ENCODE assay signal across 8 cellular contexts in the genomic region with DNA sequence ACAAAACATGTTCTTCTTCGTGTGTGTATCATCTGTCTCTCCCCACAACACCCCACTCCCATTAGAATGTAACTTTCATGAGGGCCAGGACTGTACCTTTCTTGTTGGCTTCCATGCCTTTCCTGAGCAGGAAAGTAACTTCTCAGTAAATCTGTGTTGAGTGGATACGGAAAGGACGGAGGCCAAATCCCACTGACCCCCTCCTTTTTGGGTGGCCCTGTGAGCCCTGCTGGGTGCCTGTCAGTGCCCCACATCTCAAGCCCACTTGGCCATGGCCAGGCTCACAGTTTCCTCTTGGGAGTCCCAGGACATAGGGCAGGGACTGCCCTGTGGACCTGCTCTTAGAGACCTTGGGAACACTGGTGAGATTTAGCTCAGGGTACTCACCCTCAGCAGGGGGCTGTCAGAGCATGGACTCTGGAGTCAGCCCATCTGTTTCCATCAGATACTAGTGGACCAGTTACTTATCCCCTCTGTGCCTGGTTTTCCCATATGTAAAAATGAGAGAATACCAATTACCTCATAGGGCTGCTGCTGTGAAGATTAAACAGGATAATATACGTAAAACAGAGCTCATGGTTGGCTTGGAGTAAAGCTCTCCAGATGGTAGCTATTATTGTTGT. TPM values are rescaled to one million over a fixed set of nuclear protein-coding genes. Genes with fewer than 3 reads are reported as not detected.
DNase-seq lines count a peak whose midpoint lies in the region; ATAC-seq and TF ChIP-seq lines count a peak whose summit lies in the region.

No MANE protein-coding gene starts in this region.

- no peak overlapping the region; a peak in 1 of 7 replicates for H3K27ac Mint-ChIP-seq in H9

- H3K27me3 ChIP-seq in H9 (ENCODE audit: insufficient read depth, low read length): peaks cover 35% of the 10 kb centered on the region
- H3K27me3 ChIP-seq in ascending aorta: no peaks in the 10 kb centered on the region
- H3K27me3 ChIP-seq in muscle layer of colon (ENCODE audit: control insufficient read depth in 1 of 2, insufficient read depth in 2 of 2, low read length in 2 of 2): peaks cover 18 to 20% of the 10 kb centered on the region in 2 donors

- no peaks in the 10 kb centered on the region for H3K9me3 ChIP-seq in H9 (ENCODE audit: control insufficient read depth, low read depth, low read length)
- H3K9me3 ChIP-seq in ascending aorta: no peaks in the 10 kb centered on the region
- no peaks in the 10 kb centered on the region for H3K9me3 ChIP-seq in muscle layer of colon (ENCODE audit: low read length)

- no peak overlapping the region for H3K18ac ChIP-seq in H9 (ENCODE audit: insufficient read length, low read depth, low read length)

- no peak overlapping the region for H3K4ac ChIP-seq in H9 (ENCODE audit: low read depth, low read length)

- peak overlapping the region; percentile 55 for H3K4me3 ChIP-seq in AG04449 (ENCODE audit: low read depth, low read length)
- peak overlapping the region; percentile 69 to 98 for H3K4me3 ChIP-seq in ascending aorta
- H3K4me3 ChIP-seq in muscle layer of colon (ENCODE audit: low read depth in 1 of 2, low read length in 2 of 2): peak overlapping the region; percentile 31 to 38

- no peak overlapping the region for H2BK120ac ChIP-seq in H9 (ENCODE audit: low read depth, low read length, poor library complexity, severe bottlenecking)

- no peak overlapping the region for H4K91ac ChIP-seq in H9 (ENCODE audit: insufficient read length, low read depth, low read length)

- H3K4me2 ChIP-seq in H9 (ENCODE audit: insufficient read depth, insufficient read length, low read length): peak overlapping the region; percentile 53

- intact Hi-C loops in ascending aorta (cut with DNase I): no loop called here

- no peaks in the 10 kb centered on the region for H4K20me1 ChIP-seq in H9 (ENCODE audit: control insufficient read depth, insufficient read depth, insufficient read length)

- no peak for DNase-seq in AG04449 (ENCODE audit: low read depth, low spot score)
- DNase-seq in H9: no peak
- DNase-seq in ascending aorta (ENCODE audit: low spot score in 2 of 2): no peak
- DNase-seq in AML-193 (lab: John Stamatoyannopoulos, UW): no peak
- DNase-seq in superior temporal gyrus (ENCODE audit: extremely low spot score): no peak

- H3K23ac ChIP-seq in H9 (ENCODE audit: insufficient read length, low read depth, low read length): no peak overlapping the region

- H3K79me2 ChIP-seq in H9 (ENCODE audit: insufficient read depth, low read length): no peaks in the 10 kb centered on the region

- peaks cover 82% of the 10 kb centered on the region for H3K27me3 Mint-ChIP-seq in H9 (ENCODE audit: low read depth)

- H3K56ac ChIP-seq in H9 (ENCODE audit: insufficient read length, low read depth, low read length): no peak overlapping the region

- H3K36me3 Mint-ChIP-seq in H9 (ENCODE audit: insufficient read depth in 1 of 3, low read depth in 3 of 3): peaks cover 0 to 3% (median 0%) of the 10 kb centered on the region in 3 experiments; a peak in 1 of 7 replicates

- no peak overlapping the region for H3K14ac ChIP-seq in H9 (ENCODE audit: insufficient read depth, low read length)

- no peak overlapping the region for H3T11ph ChIP-seq in H9 (ENCODE audit: low read length)

- H3K9me3 Mint-ChIP-seq in H9: peaks cover 0 to 3% of the 10 kb centered on the region in 2 experiments; a peak in 3 of 5 replicates

- no peak overlapping the region for H4K8ac ChIP-seq in H9 (replicated peaks; ENCODE audit: insufficient read length, low read depth, low read length)

- H2BK20ac ChIP-seq in H9 (ENCODE audit: low read depth, low read length, poor library complexity, severe bottlenecking): no peak overlapping the region

- ATAC-seq in HG02623 (IDR thresholded peaks at IDR 0.05; ENCODE audit: unreplicated experiment): no peak
- no peak for ATAC-seq in GM21526 (IDR thresholded peaks at IDR 0.05; ENCODE audit: low FRiP score, unreplicated experiment)

- peaks cover 13% of the 10 kb centered on the region for H3K23me2 ChIP-seq in H9 (ENCODE audit: insufficient read length, low read depth, low read length, poor library complexity, severe bottlenecking)

- no peak overlapping the region for H2BK5ac ChIP-seq in H9 (ENCODE audit: insufficient read length, low read length)

- peak overlapping the region; percentile 54 to 83 for H3K4me3 Mint-ChIP-seq in H9

- POLR2A ChIA-PET in AG04449 (lab: Yijun Ruan, JAX): interaction anchor here (0.9 to 3.4 kb wide), 9 partner anchors 8 to 91 kb away, joined by 3 to 27 read pairs (median 7); partner anchors contain the start of gene ALKBH3

- no peak overlapping the region for H3K9ac ChIP-seq in H9 (ENCODE audit: extremely low read depth, insufficient read length, low read length)
- H3K9ac ChIP-seq in muscle layer of colon (ENCODE audit: low read length): no peak overlapping the region

- H3K27ac ChIP-seq in H9 (ENCODE audit: insufficient read length, low read depth, low read length) (no peak overlapping the region), ascending aorta (peak overlapping the region; percentile 84 to 87), muscle layer of colon (ENCODE audit: low read depth, low read length) (peak overlapping the region; percentile 68)

- H2AFZ ChIP-seq in H9 (ENCODE audit: low read length): no peak overlapping the region

- no peak overlapping the region for H2BK12ac ChIP-seq in H9 (ENCODE audit: insufficient read length, low read depth, low read length)

- peaks cover 9 to 19% of the 10 kb centered on the region in 2 experiments for H3K4me1 Mint-ChIP-seq in H9

- H2AK5ac ChIP-seq in H9 (ENCODE audit: insufficient read length, low read length): no peak overlapping the region

- H3K36me3 ChIP-seq in ascending aorta (peaks cover 13 to 23% of the 10 kb centered on the region in 2 donors), muscle layer of colon (ENCODE audit: insufficient read depth, low read length) (no peaks in the 10 kb centered on the region)

- no peak overlapping the region for H4K5ac ChIP-seq in H9 (ENCODE audit: insufficient read length, low read depth, low read length)

- no CpG with 5 or more reads among the region's 4 CpGs for WGBS in H9 (ENCODE audit: extremely low coverage, insufficient read length, low lambda C conversion rate)

- CTCF ChIA-PET in AG04449 (lab: Yijun Ruan, JAX): interaction anchor here (0.9 to 15.8 kb wide), 9 partner anchors 9 to 94 kb away, joined by 3 to 180 read pairs (median 5); no protein-coding TSS in a partner anchor

- no peak for TF ChIP-seq CTCF in AG04449 (IDR thresholded peaks at IDR 0.05; ENCODE audit: insufficient read depth, low read length, missing control alignments)
- no peak for TF ChIP-seq CTCF in H9 (conservative IDR thresholded peaks at IDR 0.05)
- no peak for TF ChIP-seq CTCF in ascending aorta (IDR thresholded peaks at IDR 0.05)

- H3K4me1 ChIP-seq in H9 (ENCODE audit: insufficient read depth, low read length): no peaks in the 10 kb centered on the region
- H3K4me1 ChIP-seq in ascending aorta: peaks cover 0 to 25% of the 10 kb centered on the region in 2 donors
- H3K4me1 ChIP-seq in muscle layer of colon (ENCODE audit: insufficient read depth, low read length): peaks cover 9% of the 10 kb centered on the region

- H2BK15ac ChIP-seq in H9 (ENCODE audit: low read depth, low read length): no peak overlapping the region

- H3K79me1 ChIP-seq in H9 (ENCODE audit: insufficient read depth, low read depth, low read length, poor library complexity, severe bottlenecking): no peaks in the 10 kb centered on the region

RNA-seq across cellular contexts. Expression of gene C11orf96, which starts 1.1 kb away (rescaled TPM):
- total RNA-seq in H9 (2021): 1.3 and 1.4 TPM in 2 replicates
- total RNA-seq in ascending aorta: 2,116 TPM

Comparison
In these comparisons a context has a peak if more than half of its experiments do, and no peak if none do; other contexts are left out.
1. RNA of gene C11orf96, which starts 1.1 kb away (total RNA-seq): 2,116 TPM in ascending aorta (single experiment); 1.3 to 1.4 TPM in H9; every median in the first group is over 100 times any median in the second.
2. Peak in every context shown above with its lines, with median percentiles within 50 percentile points of each other: H3K4me3 ChIP-seq.